16 cellular contexts compared by ENCODE assay signal in genomic region chr17:39922006-39922405, GRCh38. TPM values are rescaled to one million over a fixed set of nuclear protein-coding genes. Genes with fewer than 3 reads are reported as not detected.
DNase-seq lines count a peak whose midpoint lies in the region; ATAC-seq lines count a peak whose summit lies in the region.
"Had no signal": no experiment of that assay in that cellular context is flagged by ENCODE, and none has a peak within 500 bp of the region (broad histone marks: within the 10 kb centered on the region; RNA-seq: fewer than 3 reads in every experiment).

No MANE protein-coding gene starts in this region.

- no peak overlapping the region for H3K14ac ChIP-seq in mesenchymal stem cell (ENCODE audit: low read length in 2 of 2)

- 99% methylated on average over 6 of the region's 6 CpGs for WGBS in mesenchymal stem cell

- no peaks in the 10 kb centered on the region for H3K9me3 ChIP-seq in naive thymus-derived CD4-positive, alpha-beta T cell (ENCODE audit: control insufficient read depth in 2 of 3, low read length in 3 of 3)
- no peaks in the 10 kb centered on the region for H3K9me3 ChIP-seq in mesenchymal stem cell (ENCODE audit: control insufficient read depth, low read length)
- H3K9me3 ChIP-seq: gastroesophageal sphincter, neutrophil had no signal

- no peak overlapping the region for H3K4me2 ChIP-seq in mesenchymal stem cell (ENCODE audit: low read length, poor library complexity, severe bottlenecking)

- DNase-seq in activated CD4-positive, alpha-beta T cell treated with anti-CD3 and anti-CD28 coated beads, Interleukin-2, amount 10 ng/mL, durations not matched to agents 24 days and 14 days = no peak
- no peak for DNase-seq in activated CD4-positive, alpha-beta T cell treated with anti-CD3 and anti-CD28 coated beads, Interleukin-2, amount 50 U/mL, for 1 hour
- DNase-seq in activated T-helper 1 cell treated with anti-CD3 and anti-CD28 coated beads, Interleukin-12 subunit alpha, Interleukin-12 subunit beta, Interleukin-2, Interleukin-4 antibody, amounts not matched to agents 30 ng/mL and 10 ng/mL and 1 ng/mL, durations not matched to agents 14 hours and 24 hours and 36 hours (ENCODE audit: low spot score) = no peak
- no peak for DNase-seq in naive thymus-derived CD4-positive, alpha-beta T cell
- DNase-seq in COLO668 (lab: John Stamatoyannopoulos, UW; ENCODE audit: unreplicated experiment) = no peak
- no peak for DNase-seq in mesenchymal stem cell
- DNase-seq: COR-L47, mammary epithelial cell, NCI-H82, T1000 had no signal

- no peak overlapping the region for H3K18ac ChIP-seq in mesenchymal stem cell (ENCODE audit: low read depth in 1 of 2, low read length in 2 of 2)

- H3K4me3 Mint-ChIP-seq in activated CD4-positive, alpha-beta T cell treated with anti-CD3 and anti-CD28 coated beads, Interleukin-2, amount 10 ng/mL, durations not matched to agents 24 days and 14 days = peak overlapping the region; percentile 59
- peak overlapping the region; percentile 60 for H3K4me3 Mint-ChIP-seq in activated T-helper 1 cell treated with anti-CD3 and anti-CD28 coated beads, Interleukin-12 subunit alpha, Interleukin-12 subunit beta, Interleukin-2, Interleukin-4 antibody, amounts not matched to agents 30 ng/mL and 10 ng/mL and 1 ng/mL, durations not matched to agents 14 hours and 24 hours and 36 hours
- H3K4me3 Mint-ChIP-seq in naive thymus-derived CD4-positive, alpha-beta T cell = peak overlapping the region; percentile 38 to 97 (median 58)

- POLR2A ChIA-PET in naive thymus-derived CD4-positive, alpha-beta T cell (lab: Charles Lee) = interaction anchor here (0.7 to 1.5 kb wide), 2 partner anchors 13 to 191 kb away, joined by 4 read pairs; no protein-coding TSS in a partner anchor

- intact Hi-C loops in activated CD4-positive, alpha-beta T cell treated with anti-CD3 and anti-CD28 coated beads, Interleukin-2, amount 10 ng/mL, durations not matched to agents 24 days and 14 days (cut with micrococcal nuclease) = loop anchor here (10.0 kb wide), 2 partner anchors 167 to 237 kb away; partner anchors contain the start of gene PGAP3
- intact Hi-C loops in activated T-helper 1 cell treated with anti-CD3 and anti-CD28 coated beads, Interleukin-12 subunit alpha, Interleukin-12 subunit beta, Interleukin-2, Interleukin-4 antibody, amounts not matched to agents 30 ng/mL and 10 ng/mL and 1 ng/mL, durations not matched to agents 14 hours and 24 hours and 36 hours (cut with micrococcal nuclease) = no loop called here
- intact Hi-C loops in naive thymus-derived CD4-positive, alpha-beta T cell (cut with micrococcal nuclease) = no loop called here

- CTCF ChIA-PET in naive thymus-derived CD4-positive, alpha-beta T cell (lab: Charles Lee) = interaction anchor here (1.4 to 1.6 kb wide), 2 partner anchors 50 to 300 kb away, joined by 4 read pairs; no protein-coding TSS in a partner anchor

- ATAC-seq in naive thymus-derived CD4-positive, alpha-beta T cell = no peak
- ATAC-seq: gastroesophageal sphincter had no signal

- H2BK5ac ChIP-seq in mesenchymal stem cell (ENCODE audit: low read depth, low read length, poor library complexity, severe bottlenecking) = no peak overlapping the region

- no peak overlapping the region for H4K8ac ChIP-seq in mesenchymal stem cell (ENCODE audit: low read length)

- H3K4me1 ChIP-seq in naive thymus-derived CD4-positive, alpha-beta T cell (ENCODE audit: control insufficient read depth in 2 of 2, insufficient read depth in 2 of 2, low read length in 2 of 2) = peaks cover 59 to 72% of the 10 kb centered on the region in 2 donors
- H3K4me1 ChIP-seq in mesenchymal stem cell (ENCODE audit: control insufficient read depth, insufficient read depth, low read depth, low read length) = peaks cover 24% of the 10 kb centered on the region

- peaks cover 79% of the 10 kb centered on the region for H3K4me1 Mint-ChIP-seq in activated CD4-positive, alpha-beta T cell treated with anti-CD3 and anti-CD28 coated beads, Interleukin-2, amount 10 ng/mL, durations not matched to agents 24 days and 14 days
- H3K4me1 Mint-ChIP-seq in activated T-helper 1 cell treated with anti-CD3 and anti-CD28 coated beads, Interleukin-12 subunit alpha, Interleukin-12 subunit beta, Interleukin-2, Interleukin-4 antibody, amounts not matched to agents 30 ng/mL and 10 ng/mL and 1 ng/mL, durations not matched to agents 14 hours and 24 hours and 36 hours (ENCODE audit: low read depth) = peaks cover 84% of the 10 kb centered on the region
- H3K4me1 Mint-ChIP-seq in naive thymus-derived CD4-positive, alpha-beta T cell = peaks cover 21 to 87% (median 81%) of the 10 kb centered on the region in 7 donors

- H2AK5ac ChIP-seq in mesenchymal stem cell (ENCODE audit: low read length, severe bottlenecking) = no peak overlapping the region

- peak overlapping the region; percentile 92 for H3K27ac Mint-ChIP-seq in activated CD4-positive, alpha-beta T cell treated with anti-CD3 and anti-CD28 coated beads, Interleukin-2, amount 10 ng/mL, durations not matched to agents 24 days and 14 days
- H3K27ac Mint-ChIP-seq in activated T-helper 1 cell treated with anti-CD3 and anti-CD28 coated beads, Interleukin-12 subunit alpha, Interleukin-12 subunit beta, Interleukin-2, Interleukin-4 antibody, amounts not matched to agents 30 ng/mL and 10 ng/mL and 1 ng/mL, durations not matched to agents 14 hours and 24 hours and 36 hours = peak overlapping the region; percentile 91
- peak overlapping the region; percentile 54 to 96 (median 91) for H3K27ac Mint-ChIP-seq in naive thymus-derived CD4-positive, alpha-beta T cell

- peaks cover 57% of the 10 kb centered on the region for H3K36me3 Mint-ChIP-seq in activated CD4-positive, alpha-beta T cell treated with anti-CD3 and anti-CD28 coated beads, Interleukin-2, amount 10 ng/mL, durations not matched to agents 24 days and 14 days (ENCODE audit: low read depth)
- H3K36me3 Mint-ChIP-seq in activated T-helper 1 cell treated with anti-CD3 and anti-CD28 coated beads, Interleukin-12 subunit alpha, Interleukin-12 subunit beta, Interleukin-2, Interleukin-4 antibody, amounts not matched to agents 30 ng/mL and 10 ng/mL and 1 ng/mL, durations not matched to agents 14 hours and 24 hours and 36 hours (ENCODE audit: low read depth) = peaks cover 48% of the 10 kb centered on the region
- peaks cover 11 to 74% (median 36%) of the 10 kb centered on the region in 5 donors for H3K36me3 Mint-ChIP-seq in naive thymus-derived CD4-positive, alpha-beta T cell

- no peak overlapping the region for H4K91ac ChIP-seq in mesenchymal stem cell (ENCODE audit: low read length)

- H3K36me3 ChIP-seq in naive thymus-derived CD4-positive, alpha-beta T cell (ENCODE audit: control insufficient read depth in 2 of 3, insufficient read depth in 3 of 3, low read length in 3 of 3) = peaks cover 15 to 60% (median 19%) of the 10 kb centered on the region in 3 experiments
- H3K36me3 ChIP-seq in mesenchymal stem cell (ENCODE audit: control insufficient read depth in 1 of 2, insufficient read depth in 2 of 2, low read depth in 1 of 2, low read length in 2 of 2) = peaks cover 51 to 58% of the 10 kb centered on the region in 2 experiments

- H3K27me3 ChIP-seq in naive thymus-derived CD4-positive, alpha-beta T cell (ENCODE audit: control insufficient read depth in 2 of 2, insufficient read depth in 2 of 2, low read length in 2 of 2) = no peaks in the 10 kb centered on the region
- no peaks in the 10 kb centered on the region for H3K27me3 ChIP-seq in mesenchymal stem cell (ENCODE audit: control insufficient read depth in 1 of 2, insufficient read depth in 1 of 2, low read length in 2 of 2)
- H3K27me3 ChIP-seq: gastroesophageal sphincter, neutrophil had no signal

- no peaks in the 10 kb centered on the region for H3K27me3 Mint-ChIP-seq in activated CD4-positive, alpha-beta T cell treated with anti-CD3 and anti-CD28 coated beads, Interleukin-2, amount 10 ng/mL, durations not matched to agents 24 days and 14 days
- H3K27me3 Mint-ChIP-seq in activated T-helper 1 cell treated with anti-CD3 and anti-CD28 coated beads, Interleukin-12 subunit alpha, Interleukin-12 subunit beta, Interleukin-2, Interleukin-4 antibody, amounts not matched to agents 30 ng/mL and 10 ng/mL and 1 ng/mL, durations not matched to agents 14 hours and 24 hours and 36 hours (ENCODE audit: insufficient read depth) = no peaks in the 10 kb centered on the region
- H3K27me3 Mint-ChIP-seq in naive thymus-derived CD4-positive, alpha-beta T cell = no peaks in the 10 kb centered on the region
- H3K27me3 Mint-ChIP-seq: IgD-negative memory B cell had no signal

- peak overlapping the region; percentile 87 for H3K27ac ChIP-seq in naive thymus-derived CD4-positive, alpha-beta T cell (ENCODE audit: low read depth, low read length)
- no peak overlapping the region for H3K27ac ChIP-seq in mesenchymal stem cell (ENCODE audit: low read length, poor library complexity, severe bottlenecking)
- H3K27ac ChIP-seq: gastroesophageal sphincter, neutrophil had no signal

- H2BK12ac ChIP-seq in mesenchymal stem cell (ENCODE audit: low read length in 2 of 2) = no peak overlapping the region

- no peak overlapping the region for H3K9ac ChIP-seq in mesenchymal stem cell (ENCODE audit: low read length)

- H3K9me3 Mint-ChIP-seq in activated CD4-positive, alpha-beta T cell treated with anti-CD3 and anti-CD28 coated beads, Interleukin-2, amount 10 ng/mL, durations not matched to agents 24 days and 14 days = no peaks in the 10 kb centered on the region
- H3K9me3 Mint-ChIP-seq in activated T-helper 1 cell treated with anti-CD3 and anti-CD28 coated beads, Interleukin-12 subunit alpha, Interleukin-12 subunit beta, Interleukin-2, Interleukin-4 antibody, amounts not matched to agents 30 ng/mL and 10 ng/mL and 1 ng/mL, durations not matched to agents 14 hours and 24 hours and 36 hours = no peaks in the 10 kb centered on the region
- H3K9me3 Mint-ChIP-seq in naive thymus-derived CD4-positive, alpha-beta T cell = no peaks in the 10 kb centered on the region
- H3K9me3 Mint-ChIP-seq: IgD-negative memory B cell had no signal

- H2BK15ac ChIP-seq in mesenchymal stem cell (ENCODE audit: low read depth, poor library complexity, severe bottlenecking) = no peak overlapping the region

- no peak overlapping the region for H3K4ac ChIP-seq in mesenchymal stem cell (ENCODE audit: low read depth in 1 of 2, low read length in 2 of 2)

- no peak overlapping the region for H2BK120ac ChIP-seq in mesenchymal stem cell (ENCODE audit: low read depth, low read length)

- no peak overlapping the region for H3K4me3 ChIP-seq in naive thymus-derived CD4-positive, alpha-beta T cell (ENCODE audit: low read length)
- no peak overlapping the region for H3K4me3 ChIP-seq in mesenchymal stem cell (ENCODE audit: insufficient read depth in 1 of 2, low read depth in 1 of 2, low read length in 2 of 2)
- H3K4me3 ChIP-seq: gastroesophageal sphincter had no signal

- no peak overlapping the region for H3K23ac ChIP-seq in mesenchymal stem cell (ENCODE audit: low read length in 2 of 2)

- no peak overlapping the region for H2AFZ ChIP-seq in mesenchymal stem cell (ENCODE audit: low read depth, low read length)

- H3K79me1 ChIP-seq in mesenchymal stem cell (replicated peaks; ENCODE audit: low read length, poor library complexity, severe bottlenecking) = peaks cover 50% of the 10 kb centered on the region

RNA-seq across cellular contexts. Expression of gene GSDMB, which starts 3.6 kb away (rescaled TPM):
- total RNA-seq in activated CD4-positive, alpha-beta T cell treated with anti-CD3 and anti-CD28 coated beads, Interleukin-2, amount 10 ng/mL, durations not matched to agents 24 days and 14 days = 22.1 and 22.7 TPM in 2 replicates
- 23.8 and 27.4 TPM in 2 replicates for total RNA-seq in activated T-helper 1 cell treated with anti-CD3 and anti-CD28 coated beads, Interleukin-12 subunit alpha, Interleukin-12 subunit beta, Interleukin-2, Interleukin-4 antibody, amounts not matched to agents 30 ng/mL and 10 ng/mL and 1 ng/mL, durations not matched to agents 14 hours and 24 hours and 36 hours
- 10 to 100 TPM; 25.6 to 92.4 (median 53.8) TPM for total RNA-seq in naive thymus-derived CD4-positive, alpha-beta T cell
- polyA plus RNA-seq in naive thymus-derived CD4-positive, alpha-beta T cell = 1 to 10 TPM; 1.7 to 2.1 TPM
- polyA plus RNA-seq in mesenchymal stem cell (2013, experiment 1 of 2) = 4.4 TPM
- polyA plus RNA-seq in mesenchymal stem cell (2013, experiment 2 of 2) = 3.5 TPM

RNA-seq across cellular contexts. Expression of gene ORMDL3, which starts 5.4 kb away (rescaled TPM):
- 65.7 and 65.8 TPM in 2 replicates for total RNA-seq in activated CD4-positive, alpha-beta T cell treated with anti-CD3 and anti-CD28 coated beads, Interleukin-2, amount 10 ng/mL, durations not matched to agents 24 days and 14 days
- total RNA-seq in activated T-helper 1 cell treated with anti-CD3 and anti-CD28 coated beads, Interleukin-12 subunit alpha, Interleukin-12 subunit beta, Interleukin-2, Interleukin-4 antibody, amounts not matched to agents 30 ng/mL and 10 ng/mL and 1 ng/mL, durations not matched to agents 14 hours and 24 hours and 36 hours = 70.8 and 77.4 TPM in 2 replicates
- 100 to 1,000 TPM in 3 of 5 experiments, 10 to 100 TPM in 2; 77.6 to 205 (median 110) TPM for total RNA-seq in naive thymus-derived CD4-positive, alpha-beta T cell
- 100 to 1,000 TPM; 167 to 197 TPM for polyA plus RNA-seq in naive thymus-derived CD4-positive, alpha-beta T cell
- polyA plus RNA-seq in mesenchymal stem cell (2013, experiment 1 of 2) = 117 TPM
- polyA plus RNA-seq in mesenchymal stem cell (2013, experiment 2 of 2) = 129 TPM

RNA-seq across cellular contexts. Expression of gene LRRC3C, which starts 5.5 kb away (rescaled TPM):
- not detected in 2 replicates for total RNA-seq in activated CD4-positive, alpha-beta T cell treated with anti-CD3 and anti-CD28 coated beads, Interleukin-2, amount 10 ng/mL, durations not matched to agents 24 days and 14 days
- not detected in 2 replicates for total RNA-seq in activated T-helper 1 cell treated with anti-CD3 and anti-CD28 coated beads, Interleukin-12 subunit alpha, Interleukin-12 subunit beta, Interleukin-2, Interleukin-4 antibody, amounts not matched to agents 30 ng/mL and 10 ng/mL and 1 ng/mL, durations not matched to agents 14 hours and 24 hours and 36 hours
- under 1 TPM in 1 of 5 experiments, not detected in 4; 0.27 TPM for total RNA-seq in naive thymus-derived CD4-positive, alpha-beta T cell
- not detected for polyA plus RNA-seq in naive thymus-derived CD4-positive, alpha-beta T cell
- not detected for polyA plus RNA-seq in mesenchymal stem cell (2013, experiment 1 of 2)
- not detected for polyA plus RNA-seq in mesenchymal stem cell (2013, experiment 2 of 2)
- total RNA-seq: cerebellum, endothelial cell of umbilical vein, mammary epithelial cell, urinary bladder had no signal
- polyA plus RNA-seq: endothelial cell of umbilical vein, IgD-negative memory B cell, mammary epithelial cell, urinary bladder had no signal

RNA-seq across cellular contexts. Expression of gene GSDMA, which starts 40.8 kb away (rescaled TPM):
- total RNA-seq in activated CD4-positive, alpha-beta T cell treated with anti-CD3 and anti-CD28 coated beads, Interleukin-2, amount 10 ng/mL, durations not matched to agents 24 days and 14 days = 0.69 and 0.84 TPM in 2 replicates
- total RNA-seq in activated T-helper 1 cell treated with anti-CD3 and anti-CD28 coated beads, Interleukin-12 subunit alpha, Interleukin-12 subunit beta, Interleukin-2, Interleukin-4 antibody, amounts not matched to agents 30 ng/mL and 10 ng/mL and 1 ng/mL, durations not matched to agents 14 hours and 24 hours and 36 hours = 0.42 and 0.73 TPM in 2 replicates
- total RNA-seq in naive thymus-derived CD4-positive, alpha-beta T cell = 1 to 10 TPM in 1 of 5 experiments, under 1 TPM in 2, not detected in 2; 0.22 to 2.4 (median 0.75) TPM
- polyA plus RNA-seq in naive thymus-derived CD4-positive, alpha-beta T cell = under 1 TPM; 0.61 to 0.69 TPM
- not detected for polyA plus RNA-seq in mesenchymal stem cell (2013, experiment 1 of 2)
- not detected for polyA plus RNA-seq in mesenchymal stem cell (2013, experiment 2 of 2)
- total RNA-seq: cerebellum, endothelial cell of umbilical vein had no signal
- polyA plus RNA-seq: endothelial cell of umbilical vein had no signal

RNA-seq across cellular contexts. Expression of gene ZPBP2, which starts 54.0 kb away (rescaled TPM):
- total RNA-seq in activated CD4-positive, alpha-beta T cell treated with anti-CD3 and anti-CD28 coated beads, Interleukin-2, amount 10 ng/mL, durations not matched to agents 24 days and 14 days = not detected in 2 replicates
- 0.37 TPM in 1 of 2 replicates, not detected in the other for total RNA-seq in activated T-helper 1 cell treated with anti-CD3 and anti-CD28 coated beads, Interleukin-12 subunit alpha, Interleukin-12 subunit beta, Interleukin-2, Interleukin-4 antibody, amounts not matched to agents 30 ng/mL and 10 ng/mL and 1 ng/mL, durations not matched to agents 14 hours and 24 hours and 36 hours
- under 1 TPM in 3 of 5 experiments, not detected in 2; 0.17 to 0.84 (median 0.51) TPM for total RNA-seq in naive thymus-derived CD4-positive, alpha-beta T cell
- under 1 TPM in 1 of 2 donors, not detected in 1; 0.11 TPM for polyA plus RNA-seq in naive thymus-derived CD4-positive, alpha-beta T cell
- not detected for polyA plus RNA-seq in mesenchymal stem cell (2013, experiment 1 of 2)
- not detected for polyA plus RNA-seq in mesenchymal stem cell (2013, experiment 2 of 2)
- total RNA-seq: cerebellum, endothelial cell of umbilical vein, gastroesophageal sphincter, mammary epithelial cell, urinary bladder had no signal
- polyA plus RNA-seq: endothelial cell of umbilical vein, mammary epithelial cell had no signal
